8 cellular contexts compared by ENCODE assay signal in genomic region chr15:90870354-90871096, GRCh38. TPM values are rescaled to one million over a fixed set of nuclear protein-coding genes. Genes with fewer than 3 reads are reported as not detected.
A peak's percentile ranks its signal among the peaks of the same experiment; 100 is the strongest.
DNase-seq lines count a peak whose midpoint lies in the region; ATAC-seq and TF ChIP-seq lines count a peak whose summit lies in the region.

No MANE protein-coding gene starts in this region.

- ATAC-seq in thoracic aorta (ENCODE audit: insufficient number of reproducible peaks, low FRiP score, low read depth) (no peak), HG02884 (IDR thresholded peaks at IDR 0.05; ENCODE audit: unreplicated experiment) (no peak)

- peaks cover 24% of the 10 kb centered on the region for H3K79me2 ChIP-seq in KMS-11 (ENCODE audit: insufficient read depth, low read depth)

- peaks cover 2% of the 10 kb centered on the region; the same call in 1 of the 2 replicates for H3K36me3 ChIP-seq in BLaER1
- no peaks in the 10 kb centered on the region for H3K36me3 ChIP-seq in KMS-11 (ENCODE audit: insufficient read depth)
- H3K36me3 ChIP-seq in thoracic aorta, result peaks cover under 1% of the 10 kb centered on the region

- H3K9ac ChIP-seq in BLaER1, result peak overlapping the region; percentile 93
- H3K9ac ChIP-seq in KMS-11, result peak overlapping the region; percentile 53; the same call in 1 of the 2 replicates

- H3K4me2 ChIP-seq in BLaER1 (peak overlapping the region; percentile 99), KMS-11 (peak overlapping the region; percentile 46)

- H3K4me1 ChIP-seq in BLaER1, result peaks cover 51% of the 10 kb centered on the region
- H3K4me1 ChIP-seq in KMS-11 (ENCODE audit: low read depth, poor library complexity, severe bottlenecking), result peaks cover 44% of the 10 kb centered on the region
- peaks cover 33 to 45% of the 10 kb centered on the region in 2 donors for H3K4me1 ChIP-seq in thoracic aorta (ENCODE audit: control insufficient read depth in 1 of 2, low read depth in 2 of 2)

- H3K4me3 ChIP-seq in BLaER1, result peak overlapping the region; percentile 98
- H3K4me3 ChIP-seq in KMS-11 (IDR thresholded peaks at IDR 0.05; ENCODE audit: insufficient read depth, low read depth, low read length), result no peak overlapping the region
- peak overlapping the region; percentile 97 for H3K4me3 ChIP-seq in thoracic aorta

- peak overlapping the region; percentile 67 for H2AFZ ChIP-seq in KMS-11 (ENCODE audit: low read depth)

- H4K20me1 ChIP-seq in BLaER1 (peaks cover 36% of the 10 kb centered on the region), KMS-11 (ENCODE audit: insufficient read depth) (no peaks in the 10 kb centered on the region)

- DNase-seq in astrocyte of the hippocampus (ENCODE audit: low read depth, low spot score) (peak; percentile 40), thoracic aorta (ENCODE audit: low spot score) (no peak), NCI-H748 treated with DMSO at 0.1 percent for 48 hours (lab: John Stamatoyannopoulos, UW) (no peak), Ammon's horn (ENCODE audit: low spot score) (no peak)

- TF ChIP-seq CTCF in KMS-11 (conservative IDR thresholded peaks at IDR 0.05; ENCODE audit: low read depth, low read length) (no peak), thoracic aorta (IDR thresholded peaks at IDR 0.05) (no peak)

- H3K9me3 ChIP-seq in BLaER1 (no peaks in the 10 kb centered on the region), thoracic aorta (no peaks in the 10 kb centered on the region)

- H3K27ac ChIP-seq in BLaER1 (peak overlapping the region; percentile 95), KMS-11 (no peak overlapping the region), layer of hippocampus (ENCODE audit: low read depth, low read length) (peak overlapping the region; percentile 82), thoracic aorta (peak overlapping the region; percentile 89 to 94)

- H3K27me3 ChIP-seq in BLaER1 (no peaks in the 10 kb centered on the region), KMS-11 (ENCODE audit: insufficient read depth, low read depth) (no peaks in the 10 kb centered on the region), layer of hippocampus (ENCODE audit: control insufficient read depth, insufficient read depth, low read length) (no peaks in the 10 kb centered on the region), thoracic aorta (replicated peaks; ENCODE audit: insufficient read depth) (no peaks in the 10 kb centered on the region)

RNA-seq across cellular contexts. Expression of gene FURIN, which starts 2.1 kb away (rescaled TPM):
- 10 to 100 TPM; 78.4 to 89.7 TPM for total RNA-seq in thoracic aorta

RNA-seq across cellular contexts. Expression of gene FES, which starts 13.8 kb away (rescaled TPM):
- 10 to 100 TPM; 54.2 to 86.3 TPM for total RNA-seq in thoracic aorta

RNA-seq across cellular contexts. Expression of gene MAN2A2, which starts 32.6 kb away (rescaled TPM):
- 10 to 100 TPM; 59.7 to 68.4 TPM for total RNA-seq in thoracic aorta
